8 cellular contexts compared by ENCODE assay signal in the genomic region with DNA sequence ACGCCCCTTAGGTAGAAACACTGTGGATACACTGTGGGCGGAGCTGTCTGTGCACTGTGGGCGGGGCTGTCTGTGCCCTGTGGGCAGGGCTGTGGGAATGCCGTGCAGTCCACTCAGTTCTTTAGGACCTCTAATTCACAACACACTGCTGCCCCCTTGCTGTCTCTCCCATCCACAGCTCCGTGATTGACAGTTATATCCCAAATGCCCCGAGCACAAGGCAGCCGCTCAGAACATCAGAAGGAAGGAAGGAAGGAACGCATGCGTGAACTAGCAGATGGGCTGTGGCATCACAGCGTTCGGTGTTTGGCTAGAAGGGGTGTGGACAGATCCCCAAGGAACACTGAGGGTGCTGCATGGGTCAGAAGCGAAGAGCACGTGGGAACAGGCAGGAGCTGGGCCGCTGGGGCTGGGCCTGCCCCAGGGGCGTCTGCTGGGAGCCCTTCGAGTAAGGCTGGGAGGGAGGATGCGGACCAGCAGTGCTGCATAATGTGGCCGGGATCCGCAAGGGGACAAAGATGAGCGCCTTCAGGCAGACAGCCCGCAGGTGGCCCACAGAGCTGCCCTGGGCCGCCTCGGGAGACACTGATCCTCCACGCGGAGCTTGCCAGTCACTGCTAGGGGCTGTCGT. TPM values are rescaled to one million over a fixed set of nuclear protein-coding genes. Genes with fewer than 3 reads are reported as not detected.
DNase-seq lines count a peak whose midpoint lies in the region; ATAC-seq, FAIRE-seq and TF ChIP-seq lines count a peak whose summit lies in the region.

No MANE protein-coding gene starts in this region.

- peak; percentile 47 to 59 for TF ChIP-seq RAD21 in A549 (conservative IDR thresholded peaks at IDR 0.05 in 1 of 2, IDR thresholded peaks at IDR 0.05 in 1 of 2)

- FAIRE-seq in A549 (lab: Jason Lieb, UNC) (no peak), GM12892 (lab: Jason Lieb, UNC) (peak; percentile 38)

- H3K27ac ChIP-seq in A549 (no peak overlapping the region), Panc1 (ENCODE audit: low read length) (no peak overlapping the region), vagina (no peak overlapping the region)

- in situ Hi-C loops in Panc1 (cut with HindIII; ENCODE audit: low pct_unique_long_range_greater_than_20kb, low sequenced_read_pairs) = no loop called here

- H3K4me3 ChIP-seq in A549 (no peak overlapping the region), Panc1 (ENCODE audit: low read depth in 2 of 2, low read length in 2 of 2) (no peak overlapping the region), vagina (no peak overlapping the region)

- no peak overlapping the region for H3K4me3 Mint-ChIP-seq in osteocyte (ENCODE audit: unreplicated experiment)
- no peak overlapping the region for H3K4me3 Mint-ChIP-seq in activated T-helper 17 cell treated with anti-CD3 and anti-CD28 coated beads, Interleukin-2, amount 50 U/mL, for 72 hours

- no peaks in the 10 kb centered on the region for H3K27me3 Mint-ChIP-seq in osteocyte (ENCODE audit: unreplicated experiment)
- no peaks in the 10 kb centered on the region for H3K27me3 Mint-ChIP-seq in activated T-helper 17 cell treated with anti-CD3 and anti-CD28 coated beads, Interleukin-2, amount 50 U/mL, for 72 hours

- no peaks in the 10 kb centered on the region for H3K9me3 Mint-ChIP-seq in osteocyte (ENCODE audit: unreplicated experiment)
- H3K9me3 Mint-ChIP-seq in activated T-helper 17 cell treated with anti-CD3 and anti-CD28 coated beads, Interleukin-2, amount 50 U/mL, for 72 hours = no peaks in the 10 kb centered on the region

- TF ChIP-seq POLR2A in A549 (IDR thresholded peaks at IDR 0.05; ENCODE audit: low read length) (no peak), GM12892 (IDR thresholded peaks at IDR 0.05; ENCODE audit: low read depth, low read length) (no peak), vagina (IDR thresholded peaks at IDR 0.05) (no peak)

- TF ChIP-seq EP300 in A549 (IDR thresholded peaks at IDR 0.05) = no peak

- intact Hi-C loops in Panc1 (cut with micrococcal nuclease; ENCODE audit: unreplicated experiment) = no loop called here
- intact Hi-C loops in vagina (cut with DNase I) = no loop called here

- H3K27me3 ChIP-seq in Panc1 (ENCODE audit: control insufficient read depth, insufficient read depth, low read length) (no peaks in the 10 kb centered on the region), vagina (no peaks in the 10 kb centered on the region)

- peaks cover 11% of the 10 kb centered on the region for H3K4me1 Mint-ChIP-seq in osteocyte (ENCODE audit: unreplicated experiment)
- H3K4me1 Mint-ChIP-seq in activated T-helper 17 cell treated with anti-CD3 and anti-CD28 coated beads, Interleukin-2, amount 50 U/mL, for 72 hours = peaks cover 31% of the 10 kb centered on the region

- POLR2A ChIA-PET in A549 (lab: Yijun Ruan, JAX) (interaction anchor here (1.2 kb wide), 1 partner anchor 9 kb away, joined by 4 read pairs; no protein-coding TSS in a partner anchor), Panc1 (lab: Charles Lee) (no interaction called here)

- 63% methylated on average over 13 of the region's 26 CpGs for WGBS in A549 (ENCODE audit: missing lambda C conversion rate)

- CTCF ChIA-PET in A549 (lab: Yijun Ruan, JAX) (interaction anchor here (0.6 to 20.7 kb wide), 16 partner anchors 8 to 375 kb away, joined by 3 to 270 read pairs (median 4); a partner anchor contains a TSS), Panc1 (lab: Charles Lee) (interaction anchor here (1.0 kb wide), 1 partner anchor 169 kb away, joined by 3 read pairs; no protein-coding TSS in a partner anchor)

- peaks cover 36% of the 10 kb centered on the region for H3K36me3 Mint-ChIP-seq in osteocyte (ENCODE audit: unreplicated experiment)
- peaks cover 85% of the 10 kb centered on the region for H3K36me3 Mint-ChIP-seq in activated T-helper 17 cell treated with anti-CD3 and anti-CD28 coated beads, Interleukin-2, amount 50 U/mL, for 72 hours (ENCODE audit: low read depth)

- H3K36me3 ChIP-seq in Panc1 (ENCODE audit: control insufficient read depth, insufficient read depth, low read length) (no peaks in the 10 kb centered on the region), vagina (peaks cover 0 to 42% of the 10 kb centered on the region in 2 donors)

- peak; percentile 35 for TF ChIP-seq CTCF in A549 (IDR thresholded peaks at IDR 0.05)
- TF ChIP-seq CTCF in Panc1 (IDR thresholded peaks at IDR 0.05) = peak; percentile 57; the same call in 1 of the 2 replicates
- peak; percentile 62 for TF ChIP-seq CTCF in osteocyte (IDR thresholded peaks at IDR 0.05)
- no peak for TF ChIP-seq CTCF in vagina (IDR thresholded peaks at IDR 0.05)

- ATAC-seq in A549 (peak; percentile 91 to 93), Panc1 (peak; percentile 84), HG02870 (IDR thresholded peaks at IDR 0.05; ENCODE audit: unreplicated experiment) (no peak)
- ATAC-seq in activated T-helper 17 cell treated with anti-CD3 and anti-CD28 coated beads, Interleukin-2, amount 50 U/mL, for 72 hours (replicated peaks) = no peak

- DNase-seq in A549 (ENCODE audit: low read depth in 1 of 2, low spot score in 1 of 2) (peak; percentile 57 to 80), GM12892 (ENCODE audit: insufficient read length) (no peak), Panc1 (ENCODE audit: low read depth, low spot score) (no peak), fibroblast of gingiva (ENCODE audit: low read depth) (peak; percentile 42), osteocyte (ENCODE audit: extremely low spot score, unreplicated experiment) (no peak), vagina (ENCODE audit: extremely low spot score in 2 of 2) (no peak)

- BruUV-seq in Panc1 (replicated peaks; lab: Mats Ljungman, UMichigan) = no TSS peak

- H3K9me3 ChIP-seq in A549 (no peaks in the 10 kb centered on the region), Panc1 (ENCODE audit: control insufficient read depth, insufficient read depth, low read depth, low read length) (no peaks in the 10 kb centered on the region), vagina (no peaks in the 10 kb centered on the region)

- H3K4me1 ChIP-seq in A549 (0 out of 3 replicates have a peak, but pooled peaks cover 6% of the 10 kb centered on the region), Panc1 (ENCODE audit: control insufficient read depth, insufficient read depth, low read length) (no peaks in the 10 kb centered on the region), vagina (peaks cover 9% of the 10 kb centered on the region)

- H3K4me2 ChIP-seq in A549 = no peak overlapping the region

- no peak overlapping the region for H3K27ac Mint-ChIP-seq in osteocyte (ENCODE audit: unreplicated experiment)
- H3K27ac Mint-ChIP-seq in activated T-helper 17 cell treated with anti-CD3 and anti-CD28 coated beads, Interleukin-2, amount 50 U/mL, for 72 hours = no peak overlapping the region

TF ChIP-seq in A549, 52 proteins besides CTCF, POLR2A, EP300 and RAD21 (continues in another document):
- TF ChIP-seq RARB (CRISPR knock-in tag; IDR thresholded peaks at IDR 0.05) (no peak), HOXB13 (CRISPR knock-in tag; IDR thresholded peaks at IDR 0.05; ENCODE audit: low read depth) (no peak), ZFP36 (IDR thresholded peaks at IDR 0.05; ENCODE audit: borderline replicate concordance, partially characterized antibody) (no peak), NFE2L2 (conservative IDR thresholded peaks at IDR 0.05; ENCODE audit: low read length) (no peak), MYC (IDR thresholded peaks at IDR 0.05; ENCODE audit: borderline replicate concordance, low read length) (no peak)
- TF ChIP-seq, protein P1, sequence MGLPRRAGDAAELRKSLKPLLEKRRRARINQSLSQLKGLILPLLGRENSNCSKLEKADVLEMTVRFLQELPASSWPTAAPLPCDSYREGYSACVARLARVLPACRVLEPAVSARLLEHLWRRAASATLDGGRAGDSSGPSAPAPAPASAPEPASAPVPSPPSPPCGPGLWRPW (IDR thresholded peaks at IDR 0.05) = no peak
- TF ChIP-seq, protein P2, sequence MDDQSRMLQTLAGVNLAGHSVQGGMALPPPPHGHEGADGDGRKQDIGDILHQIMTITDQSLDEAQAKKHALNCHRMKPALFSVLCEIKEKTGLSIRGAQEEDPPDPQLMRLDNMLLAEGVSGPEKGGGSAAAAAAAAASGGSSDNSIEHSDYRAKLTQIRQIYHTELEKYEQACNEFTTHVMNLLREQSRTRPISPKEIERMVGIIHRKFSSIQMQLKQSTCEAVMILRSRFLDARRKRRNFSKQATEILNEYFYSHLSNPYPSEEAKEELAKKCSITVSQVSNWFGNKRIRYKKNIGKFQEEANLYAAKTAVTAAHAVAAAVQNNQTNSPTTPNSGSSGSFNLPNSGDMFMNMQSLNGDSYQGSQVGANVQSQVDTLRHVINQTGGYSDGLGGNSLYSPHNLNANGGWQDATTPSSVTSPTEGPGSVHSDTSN (IDR thresholded peaks at IDR 0.05) = no peak

RNA-seq across cellular contexts. Expression of a gene that starts 29.8 kb away (rescaled TPM):
- polyA plus RNA-seq in A549 (2011; rRNA removed) = 4.9 and 5.1 TPM in 2 replicates
- 3.2 and 3.7 TPM in 2 replicates for polyA plus RNA-seq in A549 (2012; cell fraction: cytosol; rRNA removed)
- 5.4 and 9.6 TPM in 2 replicates for polyA plus RNA-seq in A549 (2012; cell fraction: nucleus; rRNA removed)
- 8.2 to 8.7 TPM (median 8.2 TPM) in 3 replicates for polyA plus RNA-seq in A549 (2017; fragmentation: RNase III; extraction: RNeasy Plus Mini Kit Qiagen cat#74134 plus additional on column Dnase treatment)
- polyA minus RNA-seq in A549 (2011; rRNA and poly(A)+ RNA removed) = 3.1 and 4.2 TPM in 2 replicates
- polyA plus RNA-seq in GM12892 (2012; ENCODE audit: missing spikeins) = 11.6 TPM
- 15.4 TPM for total RNA-seq in Panc1 (2021; ENCODE audit: unreplicated experiment)
- 23.5 TPM for polyA plus RNA-seq in Panc1 (2012; ENCODE audit: insufficient read length)
- 25.2 and 25.9 TPM in 2 replicates for total RNA-seq in osteocyte
- 46.9 TPM for total RNA-seq in vagina
- 10 to 100 TPM; 34.4 to 63.6 TPM for total RNA-seq in activated T-helper 17 cell treated with anti-CD3 and anti-CD28 coated beads, Interleukin-2, amount 50 U/mL, for 72 hours

RNA-seq across cellular contexts. Expression of a gene that starts 29.8 kb away (rescaled TPM):
- polyA plus RNA-seq in A549 (2011; rRNA removed) (6.0 and 7.0 TPM in 2 replicates), A549 (2017; fragmentation: RNase III; extraction: RNeasy Plus Mini Kit Qiagen cat#74134 plus additional on column Dnase treatment) (4.9 to 5.0 TPM (median 5.0 TPM) in 3 replicates)
- polyA plus RNA-seq in A549 (2012; cell fraction: cytosol; rRNA removed) = 3.3 and 5.1 TPM in 2 replicates
- 15.2 and 15.8 TPM in 2 replicates for polyA plus RNA-seq in A549 (2012; cell fraction: nucleus; rRNA removed)
- 8.1 and 10.3 TPM in 2 replicates for polyA minus RNA-seq in A549 (2011; rRNA and poly(A)+ RNA removed)
- polyA plus RNA-seq in GM12892 (2012; ENCODE audit: missing spikeins) = 7.0 TPM
- total RNA-seq in Panc1 (2021; ENCODE audit: unreplicated experiment) (10.8 TPM), osteocyte (20.4 and 24.5 TPM in 2 replicates), vagina (19.2 TPM)
- 4.2 TPM for polyA plus RNA-seq in Panc1 (2012; ENCODE audit: insufficient read length)
- 10 to 100 TPM; 24.0 to 37.3 TPM for total RNA-seq in activated T-helper 17 cell treated with anti-CD3 and anti-CD28 coated beads, Interleukin-2, amount 50 U/mL, for 72 hours

Comparison
In these comparisons a context has a peak if more than half of its experiments do, and no peak if none do; other contexts are left out.
1. ATAC-seq: peak in A549 (2 of 2) and Panc1 (single experiment); none in HG02870 (single experiment) and activated T-helper 17 cell treated with anti-CD3 and anti-CD28 coated beads, Interleukin-2, amount 50 U/mL, for 72 hours (single experiment).
2. DNase-seq: peak in A549 (2 of 2) and fibroblast of gingiva (single experiment); none in GM12892 (single experiment), Panc1 (single experiment), osteocyte (single experiment) and vagina (0 of 2).
3. CTCF ChIP-seq: peak in A549 (single experiment), Panc1 (single experiment) and osteocyte (single experiment); none in vagina (0 of 3).